1 cellular context compared by ENCODE assay signal in the genomic region with DNA sequence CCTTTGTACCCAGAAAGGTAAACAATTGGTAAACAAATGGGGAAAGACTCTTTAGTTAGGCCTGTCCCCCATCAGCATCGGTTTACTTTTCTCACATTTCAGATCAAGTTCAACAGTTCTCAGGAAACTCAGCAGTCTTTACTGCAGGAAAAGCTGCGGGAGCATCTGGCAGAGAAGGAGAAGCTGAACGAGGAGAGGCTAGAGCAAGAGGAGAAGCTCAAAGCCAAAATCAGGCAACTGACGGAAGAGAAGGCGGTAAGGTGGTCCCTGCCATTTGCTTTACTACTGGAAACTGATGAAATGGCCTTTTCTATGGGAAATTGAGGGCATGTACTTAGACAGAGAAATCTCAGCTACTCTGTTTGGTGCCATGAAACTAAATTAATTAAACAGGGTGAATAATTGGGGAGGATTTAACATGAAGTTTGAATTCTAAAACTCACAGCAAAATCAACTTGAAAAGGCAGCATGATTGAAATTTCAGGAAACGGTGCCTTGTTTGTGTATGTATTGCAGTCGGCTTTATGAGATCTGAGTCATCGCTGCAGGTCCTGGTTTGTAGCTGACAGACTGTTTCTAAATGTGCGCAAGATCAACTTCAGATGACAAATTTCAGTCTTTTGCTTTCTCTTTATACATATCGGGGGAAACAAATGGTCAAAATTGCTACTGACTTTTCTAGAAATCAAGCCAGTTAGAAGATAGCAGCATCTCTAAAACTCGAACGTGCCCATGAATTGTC.
TF ChIP-seq lines count a peak whose summit lies in the region.

No MANE protein-coding gene starts in this region.

TF ChIP-seq in IMR-90, 13 proteins besides CTCF, POLR2A, EP300 and RAD21:
- no peak for TF ChIP-seq MAFK (IDR thresholded peaks at IDR 0.05; ENCODE audit: low read depth, low read length)
- TF ChIP-seq CEBPB (IDR thresholded peaks at IDR 0.05; ENCODE audit: low read depth, low read length): peak; percentile 64
- peak; percentile 74 for TF ChIP-seq FOS (IDR thresholded peaks at IDR 0.05; ENCODE audit: low read depth, low read length)
